Comparison of ENCODE assay signal across 26 cellular contexts in the genomic region with DNA sequence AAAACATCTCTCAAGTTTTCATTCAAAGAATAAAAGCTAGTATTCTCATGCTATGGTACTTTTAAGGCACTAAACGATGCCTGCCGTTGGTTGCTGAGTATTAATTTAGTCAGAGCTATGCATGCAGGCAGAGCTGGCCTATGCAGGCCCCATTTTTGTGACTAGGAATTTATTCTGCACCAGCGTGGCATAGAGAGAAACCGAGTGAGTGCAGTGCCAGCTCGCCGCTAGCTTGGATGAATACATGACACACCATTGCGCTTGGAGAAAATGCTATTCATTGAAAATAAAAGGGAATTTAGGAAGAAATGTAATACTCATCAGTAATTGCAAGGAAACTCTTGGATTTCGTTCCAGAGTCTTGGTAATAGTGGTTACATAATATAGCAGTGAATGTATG.
"Had no signal": no experiment of that assay in that cellular context is flagged by ENCODE, and none has a peak within 500 bp of the region (broad histone marks: within the 10 kb centered on the region; RNA-seq: fewer than 3 reads in every experiment).

No MANE protein-coding gene starts in this region.

- H3K27me3 ChIP-seq: colonic mucosa, esophagus squamous epithelium, gastrocnemius medialis, heart right ventricle had no signal

- FAIRE-seq: endometrium, kidney had no signal

- DNase-seq: colonic mucosa; cortex of kidney; effector CD8-positive, alpha-beta T cell; effector memory CD8-positive, alpha-beta T cell; endodermal cell; erythroblast; esophagus squamous epithelium; foreskin fibroblast; foreskin melanocyte; gastrocnemius medialis; glutamatergic neuron; heart right ventricle; hippocampal formation; islet precursor cell; kidney; kidney glomerular epithelial cell; left colon; left ventricle myocardium inferior; lower lobe of right lung; mesenchymal stem cell; mucosa of descending colon; naive B cell had no signal

- H3K36me3 ChIP-seq: colonic mucosa, esophagus squamous epithelium, gastrocnemius medialis, heart right ventricle, left ventricle myocardium inferior, lower lobe of right lung had no signal

- H3K4me3 ChIP-seq: colonic mucosa, esophagus squamous epithelium, gastrocnemius medialis, heart right ventricle, left ventricle myocardium inferior, lower lobe of right lung, mucosa of descending colon had no signal

- ATAC-seq: effector memory CD8-positive, alpha-beta T cell; esophagus mucosa; gastrocnemius medialis; heart right ventricle; left colon; left lobe of liver; lower lobe of right lung; mucosa of descending colon had no signal

- H3K4me1 ChIP-seq: colonic mucosa, esophagus squamous epithelium, gastrocnemius medialis, heart right ventricle, left ventricle myocardium inferior, lower lobe of right lung had no signal

- H3K27ac ChIP-seq: colonic mucosa, epithelial cell of prostate, esophagus squamous epithelium, gastrocnemius medialis, heart right ventricle, left ventricle myocardium inferior, lower lobe of right lung had no signal

- H3K9me3 ChIP-seq: colonic mucosa, esophagus squamous epithelium, gastrocnemius medialis, left ventricle myocardium inferior, lower lobe of right lung, mucosa of descending colon had no signal
